ENCODE assay signal across 3 cellular contexts in genomic region chr19:40219029-40219428, GRCh38. TPM values are rescaled to one million over a fixed set of nuclear protein-coding genes. Genes with fewer than 3 reads are reported as not detected.
"Had no signal": no experiment of that assay in that cellular context is flagged by ENCODE, and none has a peak within 500 bp of the region (broad histone marks: within the 10 kb centered on the region; RNA-seq: fewer than 3 reads in every experiment).

No MANE protein-coding gene starts in this region.

RNA-seq across cellular contexts. Expression of gene TTC9B, which starts 0.8 kb away (rescaled TPM):
- total RNA-seq: M059J, OCI-LY7, SK-MEL-5 had no signal

RNA-seq across cellular contexts. Expression of gene CCNP, which starts 7.5 kb away (rescaled TPM):
- total RNA-seq: M059J had no signal
